Comparison of ENCODE assay signal across 1 cellular context in the genomic region with DNA sequence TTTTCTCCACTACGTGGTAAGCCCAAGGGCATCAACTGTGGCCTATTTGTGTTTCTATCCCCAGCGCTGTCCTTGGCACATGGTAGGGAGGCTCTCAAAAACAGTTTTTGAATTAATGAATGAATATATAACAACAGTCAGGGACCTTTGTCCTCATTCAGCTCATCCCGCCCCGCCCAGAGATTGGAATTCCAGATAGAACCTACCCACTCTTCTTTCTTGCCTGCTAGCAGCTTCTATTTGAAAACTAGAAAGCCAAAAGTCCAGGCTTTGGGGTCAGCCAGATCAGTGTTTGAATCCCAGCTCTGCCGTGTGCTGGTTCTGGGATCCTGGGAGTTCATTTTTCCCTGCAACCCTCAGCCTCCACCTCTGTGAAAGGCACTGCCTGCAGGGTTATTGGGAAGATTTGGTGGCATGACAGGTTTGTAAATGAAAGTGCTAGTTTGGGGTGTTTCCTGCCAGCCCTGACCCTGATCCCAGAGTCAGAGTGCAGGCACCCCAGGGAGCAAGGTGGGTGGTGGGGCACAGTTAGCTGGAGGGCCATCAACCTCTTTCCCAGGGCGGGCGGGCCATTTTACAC.
TF ChIP-seq lines count a peak whose summit lies in the region.

No MANE protein-coding gene starts in this region.

TF ChIP-seq in HepG2, 621 proteins besides CTCF, POLR2A, EP300 and RAD21 (continued from another document and continues in another):
- TF ChIP-seq, protein P1, sequence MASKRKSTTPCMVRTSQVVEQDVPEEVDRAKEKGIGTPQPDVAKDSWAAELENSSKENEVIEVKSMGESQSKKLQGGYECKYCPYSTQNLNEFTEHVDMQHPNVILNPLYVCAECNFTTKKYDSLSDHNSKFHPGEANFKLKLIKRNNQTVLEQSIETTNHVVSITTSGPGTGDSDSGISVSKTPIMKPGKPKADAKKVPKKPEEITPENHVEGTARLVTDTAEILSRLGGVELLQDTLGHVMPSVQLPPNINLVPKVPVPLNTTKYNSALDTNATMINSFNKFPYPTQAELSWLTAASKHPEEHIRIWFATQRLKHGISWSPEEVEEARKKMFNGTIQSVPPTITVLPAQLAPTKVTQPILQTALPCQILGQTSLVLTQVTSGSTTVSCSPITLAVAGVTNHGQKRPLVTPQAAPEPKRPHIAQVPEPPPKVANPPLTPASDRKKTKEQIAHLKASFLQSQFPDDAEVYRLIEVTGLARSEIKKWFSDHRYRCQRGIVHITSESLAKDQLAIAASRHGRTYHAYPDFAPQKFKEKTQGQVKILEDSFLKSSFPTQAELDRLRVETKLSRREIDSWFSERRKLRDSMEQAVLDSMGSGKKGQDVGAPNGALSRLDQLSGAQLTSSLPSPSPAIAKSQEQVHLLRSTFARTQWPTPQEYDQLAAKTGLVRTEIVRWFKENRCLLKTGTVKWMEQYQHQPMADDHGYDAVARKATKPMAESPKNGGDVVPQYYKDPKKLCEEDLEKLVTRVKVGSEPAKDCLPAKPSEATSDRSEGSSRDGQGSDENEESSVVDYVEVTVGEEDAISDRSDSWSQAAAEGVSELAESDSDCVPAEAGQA (IDR thresholded peaks at IDR 0.05; ENCODE audit: low read depth): no peak
- TF ChIP-seq, protein P1 (CRISPR knock-in tag; IDR thresholded peaks at IDR 0.05; ENCODE audit: borderline replicate concordance): no peak
- TF ChIP-seq, protein P2, sequence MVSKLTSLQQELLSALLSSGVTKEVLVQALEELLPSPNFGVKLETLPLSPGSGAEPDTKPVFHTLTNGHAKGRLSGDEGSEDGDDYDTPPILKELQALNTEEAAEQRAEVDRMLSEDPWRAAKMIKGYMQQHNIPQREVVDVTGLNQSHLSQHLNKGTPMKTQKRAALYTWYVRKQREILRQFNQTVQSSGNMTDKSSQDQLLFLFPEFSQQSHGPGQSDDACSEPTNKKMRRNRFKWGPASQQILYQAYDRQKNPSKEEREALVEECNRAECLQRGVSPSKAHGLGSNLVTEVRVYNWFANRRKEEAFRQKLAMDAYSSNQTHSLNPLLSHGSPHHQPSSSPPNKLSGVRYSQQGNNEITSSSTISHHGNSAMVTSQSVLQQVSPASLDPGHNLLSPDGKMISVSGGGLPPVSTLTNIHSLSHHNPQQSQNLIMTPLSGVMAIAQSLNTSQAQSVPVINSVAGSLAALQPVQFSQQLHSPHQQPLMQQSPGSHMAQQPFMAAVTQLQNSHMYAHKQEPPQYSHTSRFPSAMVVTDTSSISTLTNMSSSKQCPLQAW (CRISPR knock-in tag; IDR thresholded peaks at IDR 0.05): peak; percentile 19; the same call in 1 of the 2 replicates
- TF ChIP-seq, protein P3, sequence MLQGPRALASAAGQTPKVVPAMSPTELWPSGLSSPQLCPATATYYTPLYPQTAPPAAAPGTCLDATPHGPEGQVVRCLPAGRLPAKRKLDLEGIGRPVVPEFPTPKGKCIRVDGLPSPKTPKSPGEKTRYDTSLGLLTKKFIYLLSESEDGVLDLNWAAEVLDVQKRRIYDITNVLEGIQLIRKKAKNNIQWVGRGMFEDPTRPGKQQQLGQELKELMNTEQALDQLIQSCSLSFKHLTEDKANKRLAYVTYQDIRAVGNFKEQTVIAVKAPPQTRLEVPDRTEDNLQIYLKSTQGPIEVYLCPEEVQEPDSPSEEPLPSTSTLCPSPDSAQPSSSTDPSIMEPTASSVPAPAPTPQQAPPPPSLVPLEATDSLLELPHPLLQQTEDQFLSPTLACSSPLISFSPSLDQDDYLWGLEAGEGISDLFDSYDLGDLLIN (CRISPR knock-in tag; IDR thresholded peaks at IDR 0.05; ENCODE audit: borderline replicate concordance): no peak
- TF ChIP-seq, protein P4, sequence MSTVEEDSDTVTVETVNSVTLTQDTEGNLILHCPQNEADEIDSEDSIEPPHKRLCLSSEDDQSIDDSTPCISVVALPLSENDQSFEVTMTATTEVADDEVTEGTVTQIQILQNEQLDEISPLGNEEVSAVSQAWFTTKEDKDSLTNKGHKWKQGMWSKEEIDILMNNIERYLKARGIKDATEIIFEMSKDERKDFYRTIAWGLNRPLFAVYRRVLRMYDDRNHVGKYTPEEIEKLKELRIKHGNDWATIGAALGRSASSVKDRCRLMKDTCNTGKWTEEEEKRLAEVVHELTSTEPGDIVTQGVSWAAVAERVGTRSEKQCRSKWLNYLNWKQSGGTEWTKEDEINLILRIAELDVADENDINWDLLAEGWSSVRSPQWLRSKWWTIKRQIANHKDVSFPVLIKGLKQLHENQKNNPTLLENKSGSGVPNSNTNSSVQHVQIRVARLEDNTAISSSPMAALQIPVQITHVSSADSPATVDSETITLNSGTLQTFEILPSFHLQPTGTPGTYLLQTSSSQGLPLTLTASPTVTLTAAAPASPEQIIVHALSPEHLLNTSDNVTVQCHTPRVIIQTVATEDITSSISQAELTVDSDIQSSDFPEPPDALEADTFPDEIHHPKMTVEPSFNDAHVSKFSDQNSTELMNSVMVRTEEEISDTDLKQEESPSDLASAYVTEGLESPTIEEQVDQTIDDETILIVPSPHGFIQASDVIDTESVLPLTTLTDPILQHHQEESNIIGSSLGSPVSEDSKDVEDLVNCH (CRISPR knock-in tag; IDR thresholded peaks at IDR 0.05): no peak
- TF ChIP-seq XRCC5 (optimal IDR thresholded peaks at IDR 0.05; ENCODE audit: low read length) (no peak), PPARG (CRISPR knock-in tag; conservative IDR thresholded peaks at IDR 0.05) (peak; percentile 78), FOXA1 (IDR thresholded peaks at IDR 0.05) (no peak), FOXA1 (CRISPR knock-in tag; IDR thresholded peaks at IDR 0.05) (no peak), RBAK (CRISPR knock-in tag; IDR thresholded peaks at IDR 0.05) (no peak), CREB1 (IDR thresholded peaks at IDR 0.05) (no peak), CREB1 (CRISPR knock-in tag; IDR thresholded peaks at IDR 0.05) (no peak), BCL6 (CRISPR knock-in tag; IDR thresholded peaks at IDR 0.05) (0 out of 2 replicates have a peak, but pooled peaks have one; percentile 16), ZNF547 (CRISPR knock-in tag; IDR thresholded peaks at IDR 0.05) (no peak), ZNF709 (CRISPR knock-in tag; IDR thresholded peaks at IDR 0.05) (peak; percentile 49; the same call in 1 of the 2 replicates)
- TF ChIP-seq, protein P5, sequence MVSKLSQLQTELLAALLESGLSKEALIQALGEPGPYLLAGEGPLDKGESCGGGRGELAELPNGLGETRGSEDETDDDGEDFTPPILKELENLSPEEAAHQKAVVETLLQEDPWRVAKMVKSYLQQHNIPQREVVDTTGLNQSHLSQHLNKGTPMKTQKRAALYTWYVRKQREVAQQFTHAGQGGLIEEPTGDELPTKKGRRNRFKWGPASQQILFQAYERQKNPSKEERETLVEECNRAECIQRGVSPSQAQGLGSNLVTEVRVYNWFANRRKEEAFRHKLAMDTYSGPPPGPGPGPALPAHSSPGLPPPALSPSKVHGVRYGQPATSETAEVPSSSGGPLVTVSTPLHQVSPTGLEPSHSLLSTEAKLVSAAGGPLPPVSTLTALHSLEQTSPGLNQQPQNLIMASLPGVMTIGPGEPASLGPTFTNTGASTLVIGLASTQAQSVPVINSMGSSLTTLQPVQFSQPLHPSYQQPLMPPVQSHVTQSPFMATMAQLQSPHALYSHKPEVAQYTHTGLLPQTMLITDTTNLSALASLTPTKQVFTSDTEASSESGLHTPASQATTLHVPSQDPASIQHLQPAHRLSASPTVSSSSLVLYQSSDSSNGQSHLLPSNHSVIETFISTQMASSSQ (IDR thresholded peaks at IDR 0.05; ENCODE audit: low read depth): no peak
- TF ChIP-seq, protein P5 (CRISPR knock-in tag; IDR thresholded peaks at IDR 0.05; ENCODE audit: borderline replicate concordance): no peak
- TF ChIP-seq, protein P6, sequence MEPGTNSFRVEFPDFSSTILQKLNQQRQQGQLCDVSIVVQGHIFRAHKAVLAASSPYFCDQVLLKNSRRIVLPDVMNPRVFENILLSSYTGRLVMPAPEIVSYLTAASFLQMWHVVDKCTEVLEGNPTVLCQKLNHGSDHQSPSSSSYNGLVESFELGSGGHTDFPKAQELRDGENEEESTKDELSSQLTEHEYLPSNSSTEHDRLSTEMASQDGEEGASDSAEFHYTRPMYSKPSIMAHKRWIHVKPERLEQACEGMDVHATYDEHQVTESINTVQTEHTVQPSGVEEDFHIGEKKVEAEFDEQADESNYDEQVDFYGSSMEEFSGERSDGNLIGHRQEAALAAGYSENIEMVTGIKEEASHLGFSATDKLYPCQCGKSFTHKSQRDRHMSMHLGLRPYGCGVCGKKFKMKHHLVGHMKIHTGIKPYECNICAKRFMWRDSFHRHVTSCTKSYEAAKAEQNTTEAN (CRISPR knock-in tag; conservative IDR thresholded peaks at IDR 0.05): no peak
- TF ChIP-seq, protein P7, sequence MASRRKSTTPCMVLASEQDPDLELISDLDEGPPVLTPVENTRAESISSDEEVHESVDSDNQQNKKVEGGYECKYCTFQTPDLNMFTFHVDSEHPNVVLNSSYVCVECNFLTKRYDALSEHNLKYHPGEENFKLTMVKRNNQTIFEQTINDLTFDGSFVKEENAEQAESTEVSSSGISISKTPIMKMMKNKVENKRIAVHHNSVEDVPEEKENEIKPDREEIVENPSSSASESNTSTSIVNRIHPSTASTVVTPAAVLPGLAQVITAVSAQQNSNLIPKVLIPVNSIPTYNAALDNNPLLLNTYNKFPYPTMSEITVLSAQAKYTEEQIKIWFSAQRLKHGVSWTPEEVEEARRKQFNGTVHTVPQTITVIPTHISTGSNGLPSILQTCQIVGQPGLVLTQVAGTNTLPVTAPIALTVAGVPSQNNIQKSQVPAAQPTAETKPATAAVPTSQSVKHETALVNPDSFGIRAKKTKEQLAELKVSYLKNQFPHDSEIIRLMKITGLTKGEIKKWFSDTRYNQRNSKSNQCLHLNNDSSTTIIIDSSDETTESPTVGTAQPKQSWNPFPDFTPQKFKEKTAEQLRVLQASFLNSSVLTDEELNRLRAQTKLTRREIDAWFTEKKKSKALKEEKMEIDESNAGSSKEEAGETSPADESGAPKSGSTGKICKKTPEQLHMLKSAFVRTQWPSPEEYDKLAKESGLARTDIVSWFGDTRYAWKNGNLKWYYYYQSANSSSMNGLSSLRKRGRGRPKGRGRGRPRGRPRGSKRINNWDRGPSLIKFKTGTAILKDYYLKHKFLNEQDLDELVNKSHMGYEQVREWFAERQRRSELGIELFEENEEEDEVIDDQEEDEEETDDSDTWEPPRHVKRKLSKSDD (CRISPR knock-in tag; IDR thresholded peaks at IDR 0.05; ENCODE audit: low read depth): no peak
- TF ChIP-seq, protein P8, sequence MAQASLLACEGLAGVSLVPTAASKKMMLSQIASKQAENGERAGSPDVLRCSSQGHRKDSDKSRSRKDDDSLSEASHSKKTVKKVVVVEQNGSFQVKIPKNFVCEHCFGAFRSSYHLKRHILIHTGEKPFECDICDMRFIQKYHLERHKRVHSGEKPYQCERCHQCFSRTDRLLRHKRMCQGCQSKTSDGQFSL (CRISPR knock-in tag; IDR thresholded peaks at IDR 0.05): no peak
- TF ChIP-seq, protein P9, sequence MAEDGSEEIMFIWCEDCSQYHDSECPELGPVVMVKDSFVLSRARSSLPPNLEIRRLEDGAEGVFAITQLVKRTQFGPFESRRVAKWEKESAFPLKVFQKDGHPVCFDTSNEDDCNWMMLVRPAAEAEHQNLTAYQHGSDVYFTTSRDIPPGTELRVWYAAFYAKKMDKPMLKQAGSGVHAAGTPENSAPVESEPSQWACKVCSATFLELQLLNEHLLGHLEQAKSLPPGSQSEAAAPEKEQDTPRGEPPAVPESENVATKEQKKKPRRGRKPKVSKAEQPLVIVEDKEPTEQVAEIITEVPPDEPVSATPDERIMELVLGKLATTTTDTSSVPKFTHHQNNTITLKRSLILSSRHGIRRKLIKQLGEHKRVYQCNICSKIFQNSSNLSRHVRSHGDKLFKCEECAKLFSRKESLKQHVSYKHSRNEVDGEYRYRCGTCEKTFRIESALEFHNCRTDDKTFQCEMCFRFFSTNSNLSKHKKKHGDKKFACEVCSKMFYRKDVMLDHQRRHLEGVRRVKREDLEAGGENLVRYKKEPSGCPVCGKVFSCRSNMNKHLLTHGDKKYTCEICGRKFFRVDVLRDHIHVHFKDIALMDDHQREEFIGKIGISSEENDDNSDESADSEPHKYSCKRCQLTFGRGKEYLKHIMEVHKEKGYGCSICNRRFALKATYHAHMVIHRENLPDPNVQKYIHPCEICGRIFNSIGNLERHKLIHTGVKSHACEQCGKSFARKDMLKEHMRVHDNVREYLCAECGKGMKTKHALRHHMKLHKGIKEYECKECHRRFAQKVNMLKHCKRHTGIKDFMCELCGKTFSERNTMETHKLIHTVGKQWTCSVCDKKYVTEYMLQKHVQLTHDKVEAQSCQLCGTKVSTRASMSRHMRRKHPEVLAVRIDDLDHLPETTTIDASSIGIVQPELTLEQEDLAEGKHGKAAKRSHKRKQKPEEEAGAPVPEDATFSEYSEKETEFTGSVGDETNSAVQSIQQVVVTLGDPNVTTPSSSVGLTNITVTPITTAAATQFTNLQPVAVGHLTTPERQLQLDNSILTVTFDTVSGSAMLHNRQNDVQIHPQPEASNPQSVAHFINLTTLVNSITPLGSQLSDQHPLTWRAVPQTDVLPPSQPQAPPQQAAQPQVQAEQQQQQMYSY (CRISPR knock-in tag; IDR thresholded peaks at IDR 0.05): no peak
